In genomic region chr19:9912551-9913236, GRCh38 we compare ENCODE assay signal across 1 cellular context.
TF ChIP-seq lines count a peak whose summit lies in the region.

No MANE protein-coding gene starts in this region.

TF ChIP-seq in WTC11, 78 proteins besides CTCF, POLR2A, EP300 and RAD21 (continued from another document):
- TF ChIP-seq ZNF532 (CRISPR knock-in tag; IDR thresholded peaks at IDR 0.05; ENCODE audit: borderline replicate concordance) = no peak
- TF ChIP-seq, protein P1, sequence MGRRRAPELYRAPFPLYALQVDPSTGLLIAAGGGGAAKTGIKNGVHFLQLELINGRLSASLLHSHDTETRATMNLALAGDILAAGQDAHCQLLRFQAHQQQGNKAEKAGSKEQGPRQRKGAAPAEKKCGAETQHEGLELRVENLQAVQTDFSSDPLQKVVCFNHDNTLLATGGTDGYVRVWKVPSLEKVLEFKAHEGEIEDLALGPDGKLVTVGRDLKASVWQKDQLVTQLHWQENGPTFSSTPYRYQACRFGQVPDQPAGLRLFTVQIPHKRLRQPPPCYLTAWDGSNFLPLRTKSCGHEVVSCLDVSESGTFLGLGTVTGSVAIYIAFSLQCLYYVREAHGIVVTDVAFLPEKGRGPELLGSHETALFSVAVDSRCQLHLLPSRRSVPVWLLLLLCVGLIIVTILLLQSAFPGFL (CRISPR knock-in tag; IDR thresholded peaks at IDR 0.05; ENCODE audit: borderline replicate concordance) = no peak
